Comparison of ENCODE assay signal across 8 cellular contexts in genomic region chr9:129910628-129911567, GRCh38.
DNase-seq lines count a peak whose midpoint lies in the region; ATAC-seq lines count a peak whose summit lies in the region.

No MANE protein-coding gene starts in this region.

- CTCF ChIA-PET in activated naive CD4-positive, alpha-beta T cell treated with anti-CD3 and anti-CD28 coated beads for 36 hours (lab: Charles Lee): interaction anchor here (0.6 kb wide), 1 partner anchor 12 kb away, joined by 3 read pairs; no protein-coding TSS in a partner anchor
- CTCF ChIA-PET in activated naive CD4-positive, alpha-beta T cell treated with anti-CD3 and anti-CD28 coated beads, Interleukin-2, amount 10 ng/mL, durations not matched to agents 7 days and 5 days (lab: Charles Lee): interaction anchor here (0.6 to 1.1 kb wide), 2 partner anchors 96 to 98 kb away, joined by 3 to 5 read pairs; no protein-coding TSS in a partner anchor

- no peaks in the 10 kb centered on the region for H3K9me3 Mint-ChIP-seq in activated naive CD4-positive, alpha-beta T cell treated with anti-CD3 and anti-CD28 coated beads for 36 hours
- no peaks in the 10 kb centered on the region for H3K9me3 Mint-ChIP-seq in activated naive CD4-positive, alpha-beta T cell treated with anti-CD3 and anti-CD28 coated beads, Interleukin-2, amount 10 ng/mL, durations not matched to agents 7 days and 5 days

- peaks cover 27% of the 10 kb centered on the region for H3K36me3 Mint-ChIP-seq in activated naive CD4-positive, alpha-beta T cell treated with anti-CD3 and anti-CD28 coated beads for 36 hours (ENCODE audit: low read depth)
- peaks cover 46% of the 10 kb centered on the region for H3K36me3 Mint-ChIP-seq in activated naive CD4-positive, alpha-beta T cell treated with anti-CD3 and anti-CD28 coated beads, Interleukin-2, amount 10 ng/mL, durations not matched to agents 7 days and 5 days
- peaks cover 6% of the 10 kb centered on the region for H3K36me3 Mint-ChIP-seq in T-helper 17 cell (ENCODE audit: low read depth)

- H3K27ac Mint-ChIP-seq in activated naive CD4-positive, alpha-beta T cell treated with anti-CD3 and anti-CD28 coated beads for 36 hours: peak overlapping the region; percentile 75
- no peak overlapping the region for H3K27ac Mint-ChIP-seq in activated naive CD4-positive, alpha-beta T cell treated with anti-CD3 and anti-CD28 coated beads, Interleukin-2, amount 10 ng/mL, durations not matched to agents 7 days and 5 days
- peak overlapping the region; percentile 83 for H3K27ac Mint-ChIP-seq in T-helper 17 cell

- H3K27ac ChIP-seq in temporal lobe (ENCODE audit: low read depth, low read length): peak overlapping the region; percentile 17

- peak; percentile 46 for DNase-seq in activated naive CD4-positive, alpha-beta T cell treated with anti-CD3 and anti-CD28 coated beads for 36 hours
- no peak for DNase-seq in activated naive CD4-positive, alpha-beta T cell treated with anti-CD3 and anti-CD28 coated beads, Interleukin-2, amount 10 ng/mL, durations not matched to agents 7 days and 5 days
- DNase-seq in T-helper 17 cell (no peak), fibroblast of peridontal ligament (ENCODE audit: extremely low read depth) (peak; percentile 100), DMS 273 treated with DMSO at 0.1 percent for 48 hours (lab: John Stamatoyannopoulos, UW) (no peak)
- no peak for DNase-seq in activated CD4-positive, alpha-beta T cell treated with anti-CD3 and anti-CD28 coated beads, Interleukin-2, amount 50 U/mL, for 48 hours

- no peaks in the 10 kb centered on the region for H3K9me3 ChIP-seq in T-helper 17 cell (ENCODE audit: control insufficient read depth, low read length, poor library complexity, severe bottlenecking)

- no peak for ATAC-seq in T-helper 17 cell
- no peak for ATAC-seq in HG02571 (IDR thresholded peaks at IDR 0.05; ENCODE audit: unreplicated experiment)

- H3K4me3 Mint-ChIP-seq in activated naive CD4-positive, alpha-beta T cell treated with anti-CD3 and anti-CD28 coated beads for 36 hours: no peak overlapping the region
- H3K4me3 Mint-ChIP-seq in activated naive CD4-positive, alpha-beta T cell treated with anti-CD3 and anti-CD28 coated beads, Interleukin-2, amount 10 ng/mL, durations not matched to agents 7 days and 5 days: no peak overlapping the region
- no peak overlapping the region for H3K4me3 Mint-ChIP-seq in T-helper 17 cell

- no peaks in the 10 kb centered on the region for H3K27me3 Mint-ChIP-seq in activated naive CD4-positive, alpha-beta T cell treated with anti-CD3 and anti-CD28 coated beads for 36 hours (ENCODE audit: low read depth)
- no peaks in the 10 kb centered on the region for H3K27me3 Mint-ChIP-seq in activated naive CD4-positive, alpha-beta T cell treated with anti-CD3 and anti-CD28 coated beads, Interleukin-2, amount 10 ng/mL, durations not matched to agents 7 days and 5 days
- H3K27me3 Mint-ChIP-seq in T-helper 17 cell: no peaks in the 10 kb centered on the region

- peaks cover 17% of the 10 kb centered on the region for H3K4me1 Mint-ChIP-seq in activated naive CD4-positive, alpha-beta T cell treated with anti-CD3 and anti-CD28 coated beads for 36 hours (ENCODE audit: low read depth)
- peaks cover 10% of the 10 kb centered on the region for H3K4me1 Mint-ChIP-seq in activated naive CD4-positive, alpha-beta T cell treated with anti-CD3 and anti-CD28 coated beads, Interleukin-2, amount 10 ng/mL, durations not matched to agents 7 days and 5 days
- H3K4me1 Mint-ChIP-seq in T-helper 17 cell: peaks cover 4% of the 10 kb centered on the region

- intact Hi-C loops in activated naive CD4-positive, alpha-beta T cell treated with anti-CD3 and anti-CD28 coated beads for 36 hours (cut with micrococcal nuclease): loop anchor here (2.0 kb wide), 1 partner anchor 18 kb away; no protein-coding TSS in a partner anchor

Comparison
In these comparisons a context has a peak if more than half of its experiments do, and no peak if none do; other contexts are left out.
1. DNase-seq: peak in activated naive CD4-positive, alpha-beta T cell treated with anti-CD3 and anti-CD28 coated beads for 36 hours (single experiment) and fibroblast of peridontal ligament (single experiment); none in activated naive CD4-positive, alpha-beta T cell treated with anti-CD3 and anti-CD28 coated beads, Interleukin-2, amount 10 ng/mL, durations not matched to agents 7 days and 5 days (single experiment), T-helper 17 cell (0 of 3), DMS 273 treated with DMSO at 0.1 percent for 48 hours (single experiment) and activated CD4-positive, alpha-beta T cell treated with anti-CD3 and anti-CD28 coated beads, Interleukin-2, amount 50 U/mL, for 48 hours (0 of 2).